ENCODE assay signal across 8 cellular contexts in the genomic region with DNA sequence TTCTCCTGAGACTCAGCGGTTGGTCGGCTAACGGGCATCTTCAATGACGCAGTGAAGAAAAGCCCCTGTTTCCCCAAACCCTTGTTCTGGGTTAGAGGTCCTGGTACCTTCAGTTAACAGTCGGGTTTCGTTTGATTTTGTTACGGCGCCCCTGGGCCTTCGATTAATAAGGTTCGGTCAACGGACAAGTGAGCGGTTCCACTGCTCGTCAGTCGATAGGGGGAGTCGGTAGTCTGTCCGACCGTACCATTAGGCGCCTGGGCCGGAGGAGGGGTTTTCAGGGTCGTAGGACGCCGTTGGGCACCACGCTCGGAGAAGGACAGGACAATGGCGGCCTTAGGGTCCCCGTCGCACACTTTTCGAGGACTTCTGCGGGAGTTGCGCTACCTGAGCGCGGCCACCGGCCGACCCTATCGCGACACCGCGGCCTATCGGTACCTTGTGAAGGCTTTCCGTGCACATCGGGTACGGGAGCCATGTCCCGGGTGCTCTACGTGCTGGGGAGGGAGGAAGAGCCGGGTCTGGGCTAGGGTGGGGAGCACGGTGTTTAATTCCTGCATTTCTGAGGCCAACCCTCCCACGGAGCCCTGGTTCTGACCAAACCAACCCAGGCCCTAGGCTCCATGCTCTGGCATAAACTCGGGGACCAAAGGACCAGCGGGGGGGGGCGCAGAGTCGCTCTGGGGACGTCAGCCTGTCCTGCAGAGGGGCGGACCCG. TPM values are rescaled to one million over a fixed set of nuclear protein-coding genes. Genes with fewer than 3 reads are reported as not detected.
A peak's percentile ranks its signal among the peaks of the same experiment; 100 is the strongest.
DNase-seq lines count a peak whose midpoint lies in the region; ATAC-seq, FAIRE-seq and TF ChIP-seq lines count a peak whose summit lies in the region.

A gene with protein sequence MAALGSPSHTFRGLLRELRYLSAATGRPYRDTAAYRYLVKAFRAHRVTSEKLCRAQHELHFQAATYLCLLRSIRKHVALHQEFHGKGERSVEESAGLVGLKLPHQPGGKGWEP (plus strand): TSS at position 280 of the 718 bp plus-strand sequence. CDS start 48 bp downstream, at position 328.

- in situ Hi-C loops in HepG2 (cut with HindIII; ENCODE audit: extremely low pct_ligation_motif_present, low pct_unique_long_range_greater_than_20kb) = no loop called here

- TF ChIP-seq RAD21 in HepG2 (CRISPR knock-in tag; IDR thresholded peaks at IDR 0.05) = 0 out of 2 replicates have a peak, but pooled peaks have one; percentile 30

- peaks cover 2 to 3% of the 10 kb centered on the region in 2 experiments; a peak in 2 of 5 replicates for H3K36me3 ChIP-seq in HepG2 (replicated peaks in 1 of 2; ENCODE audit: control insufficient read depth in 1 of 2, insufficient read depth in 2 of 2, low read length in 2 of 2)

- TF ChIP-seq CTCF in C4-2B (conservative IDR thresholded peaks at IDR 0.05) = no peak; the same call in 1 of the 2 replicates
- peak; percentile 68 for TF ChIP-seq CTCF in HepG2 (CRISPR knock-in tag; IDR thresholded peaks at IDR 0.05)

- under 1% methylated on average over 19 of the region's 54 CpGs for WGBS in HepG2 (ENCODE audit: low lambda C conversion rate)

- H3K27ac Mint-ChIP-seq in activated CD4-positive, alpha-beta T cell treated with anti-CD3 and anti-CD28 coated beads, Interleukin-2, amount 10 ng/mL, durations not matched to agents 7 days and 5 days = peak within 1 kb of the TSS; percentile 98

- peak within 1 kb of the TSS; percentile 100 for H3K9ac ChIP-seq in HepG2 (ENCODE audit: insufficient read depth, low read depth, low read length)

- TF ChIP-seq EP300 in HepG2 (IDR thresholded peaks at IDR 0.05; ENCODE audit: low read depth in 2 of 2, low read length in 2 of 2) (peak in 1 of 2 experiments; percentile 3; a peak in 1 of 4 replicates), HepG2 (CRISPR knock-in tag; IDR thresholded peaks at IDR 0.05; ENCODE audit: borderline replicate concordance) (no peak)

- peaks cover 12% of the 10 kb centered on the region for H3K79me2 ChIP-seq in HepG2 (ENCODE audit: insufficient read depth, low read length)

- DNase-seq in GM19240 (ENCODE audit: insufficient read length, low spot score) (peak; percentile 22), NCI-H524 (lab: John Stamatoyannopoulos, UW) (peak; percentile 90 to 94), dedifferentiated amniotic fluid mesenchymal stem cell (ENCODE audit: extremely low spot score) (peak; percentile 90), HepG2 (ENCODE audit: low spot score) (peak; percentile 91)
- peak; percentile 86 for DNase-seq in activated CD4-positive, alpha-beta T cell treated with anti-CD3 and anti-CD28 coated beads, Interleukin-2, amount 10 ng/mL, durations not matched to agents 7 days and 5 days
- DNase-seq in stimulated activated CD4-positive, alpha-beta T cell treated with anti-CD3 and anti-CD28 coated beads, Interleukin-2, amount 100 ng/mL, for 48 hours = peak; percentile 71 to 78

- no peaks in the 10 kb centered on the region for H4K20me1 ChIP-seq in HepG2 (ENCODE audit: insufficient read depth, low read length)

- TSS peak; percentile 98 for BruUV-seq in HepG2 (replicated peaks; lab: Mats Ljungman, UMichigan)

- peaks cover 22% of the 10 kb centered on the region for H3K36me3 Mint-ChIP-seq in activated CD4-positive, alpha-beta T cell treated with anti-CD3 and anti-CD28 coated beads, Interleukin-2, amount 10 ng/mL, durations not matched to agents 7 days and 5 days (ENCODE audit: low read depth)

- peak within 1 kb of the TSS; percentile 94 for H3K4me3 Mint-ChIP-seq in activated CD4-positive, alpha-beta T cell treated with anti-CD3 and anti-CD28 coated beads, Interleukin-2, amount 10 ng/mL, durations not matched to agents 7 days and 5 days

- no peaks in the 10 kb centered on the region; a peak in 1 of 5 replicates for H3K27me3 ChIP-seq in HepG2 (ENCODE audit: control insufficient read depth in 1 of 2, insufficient read depth in 2 of 2, low read length in 2 of 2)

- H2AFZ ChIP-seq in HepG2 (ENCODE audit: low read length) = peak within 1 kb of the TSS; percentile 55

- POLR2A ChIA-PET in activated CD4-positive, alpha-beta T cell treated with anti-CD3 and anti-CD28 coated beads, Interleukin-2, amount 10 ng/mL, durations not matched to agents 7 days and 5 days (lab: Charles Lee) = no interaction called here
- POLR2A ChIA-PET in HepG2 (lab: Yijun Ruan, JAX) = interaction anchor here (1.6 kb wide), 1 partner anchor 19 kb away, joined by 30 read pairs; a partner anchor contains a TSS

- no peaks in the 10 kb centered on the region for H3K9me3 ChIP-seq in HepG2 (ENCODE audit: low read length)

- peaks cover 24% of the 10 kb centered on the region for H3K4me1 ChIP-seq in HepG2 (ENCODE audit: insufficient read depth, low read length)

- H3K9me3 Mint-ChIP-seq in activated CD4-positive, alpha-beta T cell treated with anti-CD3 and anti-CD28 coated beads, Interleukin-2, amount 10 ng/mL, durations not matched to agents 7 days and 5 days = peaks cover 4% of the 10 kb centered on the region

- peak within 1 kb of the TSS; percentile 83 to 97 (median 92) for H3K4me3 ChIP-seq in HepG2 (replicated peaks in 1 of 3; ENCODE audit: insufficient read depth in 1 of 3, low read depth in 2 of 3, low read length in 3 of 3)

- H3K27ac ChIP-seq in C4-2B = peak within 1 kb of the TSS; percentile 97
- H3K27ac ChIP-seq in HepG2 (ENCODE audit: extremely low read length, insufficient read depth, low read length) = peak within 1 kb of the TSS; percentile 100

- peak; percentile 40 for ATAC-seq in HG03457 (IDR thresholded peaks at IDR 0.05; ENCODE audit: unreplicated experiment)
- peak; percentile 89 for ATAC-seq in HepG2

- peaks cover 3% of the 10 kb centered on the region for H3K27me3 Mint-ChIP-seq in activated CD4-positive, alpha-beta T cell treated with anti-CD3 and anti-CD28 coated beads, Interleukin-2, amount 10 ng/mL, durations not matched to agents 7 days and 5 days

- H3K4me1 Mint-ChIP-seq in activated CD4-positive, alpha-beta T cell treated with anti-CD3 and anti-CD28 coated beads, Interleukin-2, amount 10 ng/mL, durations not matched to agents 7 days and 5 days = peaks cover 32% of the 10 kb centered on the region

- TF ChIP-seq POLR2A in HepG2 (IDR thresholded peaks at IDR 0.05; ENCODE audit: insufficient read depth in 1 of 2, low read depth in 2 of 2, low read length in 2 of 2) = peak; percentile 66 to 70

- intact Hi-C loops in HepG2 (cut with micrococcal nuclease; ENCODE audit: unreplicated experiment) = loop anchor here (1.0 to 10.0 kb wide), 2 partner anchors 18 to 236 kb away; a partner anchor contains a TSS

- peak within 1 kb of the TSS; percentile 87 for H3K4me2 ChIP-seq in HepG2 (ENCODE audit: low read depth, low read length)

- FAIRE-seq in HepG2 (lab: Jason Lieb, UNC) = peak; percentile 51

- CTCF ChIA-PET in activated CD4-positive, alpha-beta T cell treated with anti-CD3 and anti-CD28 coated beads, Interleukin-2, amount 10 ng/mL, durations not matched to agents 7 days and 5 days (lab: Charles Lee) = interaction anchor here (0.6 to 2.6 kb wide), 2 partner anchors 11 to 882 kb away, joined by 3 to 18 read pairs; no protein-coding TSS in a partner anchor
- CTCF ChIA-PET in HepG2 (lab: Yijun Ruan, JAX; ENCODE audit: low intra/inter-chr PET ratio, low total read pairs) = no interaction called here

TF ChIP-seq in HepG2, 621 proteins besides CTCF, POLR2A, EP300 and RAD21 (continues in another document):
- TF ChIP-seq, protein P1, sequence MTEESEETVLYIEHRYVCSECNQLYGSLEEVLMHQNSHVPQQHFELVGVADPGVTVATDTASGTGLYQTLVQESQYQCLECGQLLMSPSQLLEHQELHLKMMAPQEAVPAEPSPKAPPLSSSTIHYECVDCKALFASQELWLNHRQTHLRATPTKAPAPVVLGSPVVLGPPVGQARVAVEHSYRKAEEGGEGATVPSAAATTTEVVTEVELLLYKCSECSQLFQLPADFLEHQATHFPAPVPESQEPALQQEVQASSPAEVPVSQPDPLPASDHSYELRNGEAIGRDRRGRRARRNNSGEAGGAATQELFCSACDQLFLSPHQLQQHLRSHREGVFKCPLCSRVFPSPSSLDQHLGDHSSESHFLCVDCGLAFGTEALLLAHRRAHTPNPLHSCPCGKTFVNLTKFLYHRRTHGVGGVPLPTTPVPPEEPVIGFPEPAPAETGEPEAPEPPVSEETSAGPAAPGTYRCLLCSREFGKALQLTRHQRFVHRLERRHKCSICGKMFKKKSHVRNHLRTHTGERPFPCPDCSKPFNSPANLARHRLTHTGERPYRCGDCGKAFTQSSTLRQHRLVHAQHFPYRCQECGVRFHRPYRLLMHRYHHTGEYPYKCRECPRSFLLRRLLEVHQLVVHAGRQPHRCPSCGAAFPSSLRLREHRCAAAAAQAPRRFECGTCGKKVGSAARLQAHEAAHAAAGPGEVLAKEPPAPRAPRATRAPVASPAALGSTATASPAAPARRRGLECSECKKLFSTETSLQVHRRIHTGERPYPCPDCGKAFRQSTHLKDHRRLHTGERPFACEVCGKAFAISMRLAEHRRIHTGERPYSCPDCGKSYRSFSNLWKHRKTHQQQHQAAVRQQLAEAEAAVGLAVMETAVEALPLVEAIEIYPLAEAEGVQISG (CRISPR knock-in tag; IDR thresholded peaks at IDR 0.05) = peak; percentile 74; the same call in 1 of the 2 replicates
- no peak for TF ChIP-seq ZNF343 (CRISPR knock-in tag; IDR thresholded peaks at IDR 0.05)

RNA-seq across cellular contexts. Expression of the gene that starts here (rescaled TPM):
- 1 to 10 TPM; 4.0 to 7.8 TPM for total RNA-seq in activated CD4-positive, alpha-beta T cell treated with anti-CD3 and anti-CD28 coated beads, Interleukin-2, amount 10 ng/mL, durations not matched to agents 7 days and 5 days
- total RNA-seq in HepG2 (2016; rRNA removed; fragmentation: Illumina TruSeq; extraction: Trizol) = 50.7 and 59.2 TPM in 2 replicates
- total RNA-seq in HepG2 (2016; cell fraction: cytosol; rRNA removed; fragmentation: Illumina TruSeq; extraction: Trizol; ENCODE audit: low read depth) = 9.0 and 17.2 TPM in 2 replicates
- 53.0 and 54.3 TPM in 2 replicates for total RNA-seq in HepG2 (2016; cell fraction: insoluble cytoplasmic fraction; rRNA removed; fragmentation: Illumina TruSeq; extraction: Trizol)
- total RNA-seq in HepG2 (2016; cell fraction: membrane; rRNA removed; fragmentation: Illumina TruSeq; extraction: Trizol) = 10.5 and 14.1 TPM in 2 replicates
- 17.0 and 26.9 TPM in 2 replicates for total RNA-seq in HepG2 (2016; cell fraction: nucleus; rRNA removed; fragmentation: Illumina TruSeq; extraction: Trizol)
- polyA plus RNA-seq in HepG2 (2011; rRNA removed) = 37.3 and 39.2 TPM in 2 replicates
- 39.8 and 50.1 TPM in 2 replicates for polyA plus RNA-seq in HepG2 (2011; cell fraction: cytosol; rRNA removed)
- 10.2 and 10.4 TPM in 2 replicates for polyA plus RNA-seq in HepG2 (2011; cell fraction: nucleus; rRNA removed)
- polyA plus RNA-seq in HepG2 (2012) = 27.8 and 33.2 TPM in 2 replicates
- polyA plus RNA-seq in HepG2 (2016; cell fraction: cytosol; fragmentation: Illumina TruSeq; extraction: Trizol; ENCODE audit: low read depth) = 6.3 and 9.9 TPM in 2 replicates
- 35.3 and 35.8 TPM in 2 replicates for polyA plus RNA-seq in HepG2 (2016; cell fraction: insoluble cytoplasmic fraction; fragmentation: Illumina TruSeq; extraction: Trizol; ENCODE audit: low read depth)
- 7.3 and 7.8 TPM in 2 replicates for polyA plus RNA-seq in HepG2 (2016; cell fraction: membrane; fragmentation: Illumina TruSeq; extraction: Trizol; ENCODE audit: low read depth)
- polyA plus RNA-seq in HepG2 (2016; cell fraction: nucleus; fragmentation: Illumina TruSeq; extraction: Trizol; ENCODE audit: insufficient read depth, low read depth) = 19.2 and 21.0 TPM in 2 replicates
- 14.9 and 26.4 TPM in 2 replicates for polyA minus RNA-seq in HepG2 (2011; rRNA and poly(A)+ RNA removed; ENCODE audit: low replicate concordance)
- polyA minus RNA-seq in HepG2 (2011; cell fraction: cytosol; rRNA and poly(A)+ RNA removed) = 3.2 and 3.4 TPM in 2 replicates
- 4.1 TPM in 2 replicates for polyA minus RNA-seq in HepG2 (2011; cell fraction: nucleus; rRNA and poly(A)+ RNA removed)

Comparison
In these comparisons a context has a peak if more than half of its experiments do, and no peak if none do; other contexts are left out.
1. Peak in every context shown above with its lines: DNase-seq, ATAC-seq, H3K4me3 ChIP-seq and H3K27ac ChIP-seq.
2. DNase-seq: peak in every context shown above with its lines; median percentile 92 in NCI-H524; 91 in HepG2; 90 in dedifferentiated amniotic fluid mesenchymal stem cell; 86 in activated CD4-positive, alpha-beta T cell treated with anti-CD3 and anti-CD28 coated beads, Interleukin-2, amount 10 ng/mL, durations not matched to agents 7 days and 5 days; 74 in stimulated activated CD4-positive, alpha-beta T cell treated with anti-CD3 and anti-CD28 coated beads, Interleukin-2, amount 100 ng/mL, for 48 hours; 22 in GM19240.